Comparison of ENCODE assay signal across 8 cellular contexts in the genomic region with DNA sequence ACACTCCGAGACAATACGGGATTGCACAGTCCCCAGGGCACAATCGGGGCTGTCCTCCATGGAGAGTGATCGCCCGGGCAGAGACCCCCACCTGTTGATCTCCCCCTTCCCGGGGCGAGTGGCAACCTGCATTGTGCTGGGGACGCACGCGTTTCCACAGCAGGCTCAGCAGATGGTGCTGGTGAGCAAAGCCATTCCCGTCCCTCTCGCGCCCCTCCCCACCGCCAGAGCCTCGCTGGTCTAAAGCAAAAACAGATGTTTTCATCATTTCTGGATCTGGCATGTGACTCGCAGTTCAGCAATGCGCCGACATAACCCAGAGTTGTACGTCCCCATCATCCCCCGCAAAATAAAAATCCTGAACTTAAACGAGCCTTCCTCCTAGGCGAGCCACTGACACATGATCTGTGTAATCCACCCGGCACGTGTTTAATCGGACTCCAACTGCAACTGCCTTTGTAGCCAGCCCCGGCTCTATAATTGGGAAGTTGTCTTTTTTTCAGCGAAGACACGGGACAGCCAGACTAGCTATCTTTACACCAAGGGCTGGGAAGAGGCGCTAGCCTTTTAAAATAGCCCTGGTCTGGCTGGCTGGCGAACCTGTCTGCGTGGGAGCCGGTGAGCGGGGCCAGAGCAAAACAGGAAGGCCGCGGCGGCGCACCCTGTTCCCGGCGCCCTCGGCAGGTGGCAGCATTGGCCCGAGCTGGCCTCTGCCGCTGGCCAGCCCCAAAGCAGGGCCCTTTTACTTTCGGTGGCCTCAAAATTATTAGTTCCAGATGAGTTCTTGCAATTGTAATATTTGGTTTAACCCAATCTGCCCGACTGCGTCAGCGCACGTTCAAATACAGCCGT.
A peak's percentile ranks its signal among the peaks of the same experiment; 100 is the strongest.
DNase-seq lines count a peak whose midpoint lies in the region; ATAC-seq lines count a peak whose summit lies in the region.

No MANE protein-coding gene starts in this region.

- H3K4me1 ChIP-seq in ACC112 (ENCODE audit: control insufficient read depth, insufficient read depth, low read length, unreplicated experiment): peaks cover 28% of the 10 kb centered on the region

- no peaks in the 10 kb centered on the region for H3K27me3 ChIP-seq in ACC112 (ENCODE audit: insufficient read depth, low read length)

- peak; percentile 70 for ATAC-seq in GM18520 (IDR thresholded peaks at IDR 0.05; ENCODE audit: unreplicated experiment)
- ATAC-seq in HG03095 (IDR thresholded peaks at IDR 0.05; ENCODE audit: unreplicated experiment): peak; percentile 93
- peak; percentile 75 to 84 for ATAC-seq in activated CD4-positive, CD25-positive, alpha-beta regulatory T cell treated with anti-CD3 and anti-CD28 coated beads, Interleukin-2, amount 50 U/mL, for 24 hours
- ATAC-seq in central memory CD8-positive, alpha-beta T cell (replicated peaks; ENCODE audit: extremely low read depth, poor library complexity, severe bottlenecking): peak; percentile 67

- peaks cover 30% of the 10 kb centered on the region for H3K4me1 Mint-ChIP-seq in central memory CD8-positive, alpha-beta T cell

- no peaks in the 10 kb centered on the region for H3K9me3 Mint-ChIP-seq in central memory CD8-positive, alpha-beta T cell

- H3K4me3 ChIP-seq in ACC112 (ENCODE audit: low read depth, low read length): peak overlapping the region; percentile 76

- H3K79me2 ChIP-seq in ACC112 (ENCODE audit: control insufficient read depth, insufficient read depth, low read length, unreplicated experiment): no peaks in the 10 kb centered on the region

- H3K27me3 Mint-ChIP-seq in central memory CD8-positive, alpha-beta T cell: no peaks in the 10 kb centered on the region

- peaks cover 3% of the 10 kb centered on the region for H3K36me3 Mint-ChIP-seq in central memory CD8-positive, alpha-beta T cell (ENCODE audit: insufficient read depth)

- peak overlapping the region; percentile 71 for H3K4me3 Mint-ChIP-seq in central memory CD8-positive, alpha-beta T cell

- peak overlapping the region; percentile 90 for H2AFZ ChIP-seq in ACC112 (ENCODE audit: low read length, unreplicated experiment)

- H3K27ac ChIP-seq in ACC112 (ENCODE audit: low read depth, low read length): peak overlapping the region; percentile 96

- DNase-seq in NCI-H2196 (lab: John Stamatoyannopoulos, UW; ENCODE audit: unreplicated experiment) (peak; percentile 76), islet precursor cell (peak; percentile 96)
- DNase-seq in central memory CD8-positive, alpha-beta T cell (ENCODE audit: low spot score in 2 of 2): peak; percentile 18 to 43
- peak; percentile 33 to 60 for DNase-seq in stimulated activated CD4-positive, alpha-beta T cell treated with anti-CD3 and anti-CD28 coated beads, Interleukin-12 subunit alpha, Interleukin-12 subunit beta, amount 100 ng/mL, for 24 hours (ENCODE audit: low read depth in 2 of 2)

- peak overlapping the region; percentile 64 for H3K27ac Mint-ChIP-seq in central memory CD8-positive, alpha-beta T cell (ENCODE audit: low read depth)

- H3K36me3 ChIP-seq in ACC112 (ENCODE audit: insufficient read depth, low read length): no peaks in the 10 kb centered on the region

Comparison
In these comparisons a context has a peak if more than half of its experiments do, and no peak if none do; other contexts are left out.
1. Peak in every context shown above with its lines: DNase-seq, ATAC-seq, H3K4me3 ChIP-seq and H3K27ac ChIP-seq.
2. DNase-seq: peak in every context shown above with its lines; median percentile 96 in islet precursor cell; 76 in NCI-H2196; 46 in stimulated activated CD4-positive, alpha-beta T cell treated with anti-CD3 and anti-CD28 coated beads, Interleukin-12 subunit alpha, Interleukin-12 subunit beta, amount 100 ng/mL, for 24 hours; 30 in central memory CD8-positive, alpha-beta T cell.